In the genomic region with DNA sequence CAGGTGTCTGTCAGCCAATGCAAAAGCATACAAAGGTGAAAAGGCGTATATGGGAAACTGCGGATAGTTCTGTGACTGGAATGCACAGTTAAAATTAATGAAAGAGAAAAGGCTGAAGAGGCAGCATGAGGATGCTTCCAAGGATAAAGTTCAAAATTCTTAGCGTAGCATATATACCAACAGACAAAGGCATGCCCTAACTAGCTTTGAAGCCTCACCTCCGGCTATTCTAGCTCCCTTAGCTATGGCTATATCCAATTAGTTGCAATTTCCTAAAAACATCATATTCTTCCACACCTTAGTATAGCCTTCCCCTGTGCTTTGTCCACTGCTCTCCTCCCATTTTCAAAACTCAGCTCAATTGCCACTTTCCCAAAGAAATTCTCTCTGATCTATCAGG, we compare ENCODE assay signal across 9 cellular contexts. TPM values are rescaled to one million over a fixed set of nuclear protein-coding genes. Genes with fewer than 3 reads are reported as not detected.
DNase-seq lines count a peak whose midpoint lies in the region; ATAC-seq, FAIRE-seq and TF ChIP-seq lines count a peak whose summit lies in the region.
"Had no signal": no experiment of that assay in that cellular context is flagged by ENCODE, and none has a peak within 500 bp of the region (broad histone marks: within the 10 kb centered on the region; RNA-seq: fewer than 3 reads in every experiment).

No MANE protein-coding gene starts in this region.

- H3K4me2 ChIP-seq in keratinocyte (ENCODE audit: control insufficient read depth, extremely low read depth, insufficient read depth, low read depth, low read length) = peak overlapping the region; percentile 100

- H3K4me3 ChIP-seq in keratinocyte (ENCODE audit: control insufficient read depth in 2 of 3, extremely low read depth in 1 of 3, insufficient read depth in 2 of 3, low read depth in 1 of 3, low read length in 3 of 3) (peak overlapping the region; percentile 94 to 97 (median 95)), subcutaneous abdominal adipose tissue (ENCODE audit: low read depth in 1 of 5, low read length in 5 of 5) (peak overlapping the region in 3 of 5 donors; percentile 86 to 100 (median 99))

- H3K36me3 Mint-ChIP-seq in T-helper 1 cell treated with Interleukin-12 subunit alpha and Interleukin-12 subunit beta and Interleukin-4 antibody, amounts not matched to agents 30 μg/mL and 1 μg/mL, for 36 hours (ENCODE audit: low read depth) = peaks cover 32% of the 10 kb centered on the region
- peaks cover 28 to 39% of the 10 kb centered on the region in 2 donors for H3K36me3 Mint-ChIP-seq in activated naive CD4-positive, alpha-beta T cell treated with anti-CD3 and anti-CD28 coated beads, Interleukin-2, amount 50 U/mL, for 72 hours

- H3K27ac Mint-ChIP-seq in T-helper 1 cell treated with Interleukin-12 subunit alpha and Interleukin-12 subunit beta and Interleukin-4 antibody, amounts not matched to agents 30 μg/mL and 1 μg/mL, for 36 hours = peak overlapping the region; percentile 95
- peak overlapping the region; percentile 80 to 90 for H3K27ac Mint-ChIP-seq in activated naive CD4-positive, alpha-beta T cell treated with anti-CD3 and anti-CD28 coated beads, Interleukin-2, amount 50 U/mL, for 72 hours

- dilution Hi-C loops in keratinocyte (cut with MboI; ENCODE audit: extremely low pct_ligation_motif_present, low sequenced_read_pairs) = no loop called here

- H3K27me3 Mint-ChIP-seq in T-helper 1 cell treated with Interleukin-12 subunit alpha and Interleukin-12 subunit beta and Interleukin-4 antibody, amounts not matched to agents 30 μg/mL and 1 μg/mL, for 36 hours (ENCODE audit: low read depth) = no peaks in the 10 kb centered on the region

- H3K9me3 ChIP-seq in keratinocyte (ENCODE audit: control insufficient read depth, low read depth, low read length) (no peaks in the 10 kb centered on the region), subcutaneous abdominal adipose tissue (ENCODE audit: control insufficient read depth in 5 of 5, low read length in 5 of 5) (no peaks in the 10 kb centered on the region)

- in situ Hi-C loops in KBM-7 (cut with MboI; ENCODE audit: low pct_unique_long_range_greater_than_20kb, low sequenced_read_pairs) = no loop called here

- peaks cover 2% of the 10 kb centered on the region for H4K20me1 ChIP-seq in keratinocyte (ENCODE audit: control insufficient read depth, extremely low read depth, insufficient read depth, low read length)

- no peaks in the 10 kb centered on the region for H3K9me1 ChIP-seq in keratinocyte (ENCODE audit: control insufficient read depth, extremely low read depth, insufficient read depth, low read length)

- H3K79me2 ChIP-seq in keratinocyte (ENCODE audit: control insufficient read depth, insufficient read depth, low read length) = peaks cover 88% of the 10 kb centered on the region

- TF ChIP-seq CTCF in keratinocyte (optimal IDR thresholded peaks at IDR 0.05 in 1 of 3, IDR thresholded peaks at IDR 0.05 in 1 of 3, conservative IDR thresholded peaks at IDR 0.05 in 1 of 3; ENCODE audit: extremely low read depth in 1 of 3, insufficient read depth in 2 of 3, low read length in 3 of 3) = no peak

- no peak for ATAC-seq in activated naive CD4-positive, alpha-beta T cell treated with anti-CD3 and anti-CD28 coated beads, Interleukin-2, amount 50 U/mL, for 72 hours
- no peak for ATAC-seq in GM18498 (IDR thresholded peaks at IDR 0.05; ENCODE audit: unreplicated experiment)

- H3K9ac ChIP-seq in keratinocyte (ENCODE audit: control insufficient read depth, extremely low read depth, insufficient read depth, low read length) = peak overlapping the region; percentile 97
- H3K9ac ChIP-seq in subcutaneous abdominal adipose tissue (ENCODE audit: low read length in 5 of 5) = peak overlapping the region in 3 of 5 donors; percentile 97 to 100 (median 100)

- no peak overlapping the region for H2AFZ ChIP-seq in keratinocyte (ENCODE audit: control insufficient read depth, low read length)

- DNase-seq in T-helper 1 cell (no peak), keratinocyte (ENCODE audit: low read depth, low spot score) (no peak), KBM-7 (no peak), NCI-H1694 (lab: John Stamatoyannopoulos, UW) (no peak)
- DNase-seq in activated naive CD4-positive, alpha-beta T cell treated with anti-CD3 and anti-CD28 coated beads, Interleukin-2, amount 50 U/mL, for 72 hours (ENCODE audit: low spot score in 2 of 2) = no peak
- DNase-seq: NCI-H524 had no signal

- FAIRE-seq in keratinocyte (lab: Jason Lieb, UNC) = no peak

- H3K27ac ChIP-seq in keratinocyte (ENCODE audit: control insufficient read depth, insufficient read depth, low read length) (peak overlapping the region; percentile 93), subcutaneous abdominal adipose tissue (ENCODE audit: low read depth, low read length) (peak overlapping the region; percentile 100)

- H3K27me3 ChIP-seq in keratinocyte (ENCODE audit: control insufficient read depth, extremely low read depth, insufficient read depth, low read length) (no peaks in the 10 kb centered on the region), subcutaneous abdominal adipose tissue (ENCODE audit: control insufficient read depth in 5 of 5, insufficient read depth in 4 of 5, low read length in 5 of 5) (no peaks in the 10 kb centered on the region)

- H3K4me3 Mint-ChIP-seq in T-helper 1 cell treated with Interleukin-12 subunit alpha and Interleukin-12 subunit beta and Interleukin-4 antibody, amounts not matched to agents 30 μg/mL and 1 μg/mL, for 36 hours = peak overlapping the region; percentile 98

- H3K9me3 Mint-ChIP-seq in T-helper 1 cell treated with Interleukin-12 subunit alpha and Interleukin-12 subunit beta and Interleukin-4 antibody, amounts not matched to agents 30 μg/mL and 1 μg/mL, for 36 hours = no peaks in the 10 kb centered on the region
- H3K9me3 Mint-ChIP-seq in activated naive CD4-positive, alpha-beta T cell treated with anti-CD3 and anti-CD28 coated beads, Interleukin-2, amount 50 U/mL, for 72 hours = no peaks in the 10 kb centered on the region

- H3K4me1 ChIP-seq in keratinocyte (ENCODE audit: control insufficient read depth, extremely low read depth, insufficient read depth, low read length) (peaks cover 39% of the 10 kb centered on the region), subcutaneous abdominal adipose tissue (ENCODE audit: control insufficient read depth in 5 of 5, insufficient read depth in 5 of 5, low read length in 5 of 5) (peaks cover 3 to 43% (median 37%) of the 10 kb centered on the region in 5 donors)

- H3K4me1 Mint-ChIP-seq in T-helper 1 cell treated with Interleukin-12 subunit alpha and Interleukin-12 subunit beta and Interleukin-4 antibody, amounts not matched to agents 30 μg/mL and 1 μg/mL, for 36 hours (ENCODE audit: low read depth) = peaks cover 45% of the 10 kb centered on the region

- peaks cover 7 to 34% of the 10 kb centered on the region in 2 experiments for H3K36me3 ChIP-seq in keratinocyte (ENCODE audit: control insufficient read depth in 2 of 2, extremely low read depth in 1 of 2, insufficient read depth in 2 of 2, low read length in 2 of 2)
- peaks cover 0 to 25% (median 2%) of the 10 kb centered on the region in 5 donors for H3K36me3 ChIP-seq in subcutaneous abdominal adipose tissue (ENCODE audit: control insufficient read depth in 5 of 5, insufficient read depth in 5 of 5, low read length in 5 of 5)

RNA-seq across cellular contexts. Expression of a gene that starts 1.4 kb away (rescaled TPM):
- total RNA-seq in activated naive CD4-positive, alpha-beta T cell treated with anti-CD3 and anti-CD28 coated beads, Interleukin-2, amount 50 U/mL, for 72 hours = 100 to 1,000 TPM; 134 to 139 TPM
- 106 to 169 TPM (median 118 TPM) in 3 replicates for polyA plus RNA-seq in keratinocyte
- 448 TPM for polyA plus RNA-seq in keratinocyte (2011; ENCODE audit: low read depth)
- polyA plus RNA-seq in keratinocyte (2011; cell fraction: cytosol; rRNA removed) = 76.2 and 139 TPM in 2 replicates
- 69.9 and 114 TPM in 2 replicates for polyA plus RNA-seq in keratinocyte (2011; cell fraction: nucleus; rRNA removed)
- polyA plus RNA-seq in keratinocyte (2012; ENCODE audit: low replicate concordance) = 130 and 160 TPM in 2 replicates
- polyA minus RNA-seq in keratinocyte = 32.8 to 79.8 TPM (median 42.7 TPM) in 3 replicates
- 67.1 TPM for polyA minus RNA-seq in keratinocyte (2011; cell fraction: cytosol; rRNA and poly(A)+ RNA removed)
- 35.7 and 52.9 TPM in 2 replicates for polyA minus RNA-seq in keratinocyte (2011; cell fraction: nucleus; rRNA and poly(A)+ RNA removed)

RNA-seq across cellular contexts. Expression of a gene that starts 22.2 kb away (rescaled TPM):
- 10 to 100 TPM; 50.7 to 53.9 TPM for total RNA-seq in activated naive CD4-positive, alpha-beta T cell treated with anti-CD3 and anti-CD28 coated beads, Interleukin-2, amount 50 U/mL, for 72 hours
- polyA plus RNA-seq in keratinocyte = 53.2 to 86.8 TPM (median 64.7 TPM) in 3 replicates
- 96.6 TPM for polyA plus RNA-seq in keratinocyte (2011; ENCODE audit: low read depth)
- 48.2 and 56.8 TPM in 2 replicates for polyA plus RNA-seq in keratinocyte (2011; cell fraction: cytosol; rRNA removed)
- polyA plus RNA-seq in keratinocyte (2011; cell fraction: nucleus; rRNA removed) = 65.6 and 78.5 TPM in 2 replicates
- 61.1 and 61.2 TPM in 2 replicates for polyA plus RNA-seq in keratinocyte (2012; ENCODE audit: low replicate concordance)
- 18.4 to 55.9 TPM (median 29.6 TPM) in 3 replicates for polyA minus RNA-seq in keratinocyte
- polyA minus RNA-seq in keratinocyte (2011; cell fraction: cytosol; rRNA and poly(A)+ RNA removed) = 24.2 TPM
- 24.7 and 46.3 TPM in 2 replicates for polyA minus RNA-seq in keratinocyte (2011; cell fraction: nucleus; rRNA and poly(A)+ RNA removed)

RNA-seq across cellular contexts. Expression of a gene that starts 52.8 kb away (rescaled TPM):
- total RNA-seq in activated naive CD4-positive, alpha-beta T cell treated with anti-CD3 and anti-CD28 coated beads, Interleukin-2, amount 50 U/mL, for 72 hours = 10 to 100 TPM; 26.1 to 28.9 TPM
- polyA plus RNA-seq in keratinocyte = 15.3 to 20.3 TPM (median 16.1 TPM) in 3 replicates
- 7.8 TPM for polyA plus RNA-seq in keratinocyte (2011; ENCODE audit: low read depth)
- polyA plus RNA-seq in keratinocyte (2011; cell fraction: cytosol; rRNA removed) = 9.3 and 15.7 TPM in 2 replicates
- 13.8 and 15.0 TPM in 2 replicates for polyA plus RNA-seq in keratinocyte (2011; cell fraction: nucleus; rRNA removed)
- polyA plus RNA-seq in keratinocyte (2012; ENCODE audit: low replicate concordance) = 16.0 and 16.5 TPM in 2 replicates
- 5.8 to 24.4 TPM (median 16.5 TPM) in 3 replicates for polyA minus RNA-seq in keratinocyte
- 14.0 TPM for polyA minus RNA-seq in keratinocyte (2011; cell fraction: cytosol; rRNA and poly(A)+ RNA removed)
- 9.9 and 17.8 TPM in 2 replicates for polyA minus RNA-seq in keratinocyte (2011; cell fraction: nucleus; rRNA and poly(A)+ RNA removed)
